In the genomic region with DNA sequence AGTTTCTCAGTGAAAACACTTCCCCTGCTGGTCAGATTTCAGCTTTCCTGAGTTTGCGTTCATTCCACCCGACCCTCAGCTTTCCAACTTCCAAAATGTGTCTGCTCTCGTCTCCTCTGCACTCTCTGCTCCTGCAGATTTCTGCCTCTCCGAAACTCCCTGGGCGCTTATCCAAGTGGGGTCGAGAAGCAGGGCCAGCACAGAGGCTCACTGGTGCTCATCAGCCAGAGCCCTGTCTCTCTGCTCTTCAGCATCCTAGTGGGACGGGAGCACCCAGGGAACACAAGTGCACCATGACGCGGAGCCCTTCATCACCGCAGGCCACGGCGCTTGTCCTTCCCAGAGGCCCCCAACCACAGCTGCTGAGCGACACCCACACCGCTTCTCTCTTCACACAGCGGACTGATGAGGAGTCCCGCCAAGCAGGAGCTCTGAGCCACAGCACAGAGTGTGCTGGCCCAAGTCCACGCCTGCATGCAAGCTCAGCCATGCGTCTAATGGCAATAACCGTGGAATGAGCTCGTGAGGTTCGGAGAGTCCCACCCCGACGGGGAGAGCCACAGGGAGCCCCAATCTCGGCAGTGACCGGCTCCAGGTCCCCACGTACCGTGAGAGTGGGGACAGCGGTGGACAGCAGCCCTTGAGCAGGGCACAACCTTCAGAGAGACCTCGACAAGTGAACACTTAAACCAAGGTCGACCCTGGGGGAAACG, we compare ENCODE assay signal across 15 cellular contexts. TPM values are rescaled to one million over a fixed set of nuclear protein-coding genes. Genes with fewer than 3 reads are reported as not detected.
DNase-seq lines count a peak whose midpoint lies in the region; ATAC-seq and TF ChIP-seq lines count a peak whose summit lies in the region.
"Had no signal": no experiment of that assay in that cellular context is flagged by ENCODE, and none has a peak within 500 bp of the region (broad histone marks: within the 10 kb centered on the region; RNA-seq: fewer than 3 reads in every experiment).

No MANE protein-coding gene starts in this region.

- H3K4me1 ChIP-seq in SK-N-SH (ENCODE audit: control insufficient read depth in 1 of 2, insufficient read depth in 2 of 2, low read depth in 1 of 2, low read length in 1 of 2), result peaks cover 0 to 29% of the 10 kb centered on the region in 2 experiments; a peak in 1 of 4 replicates
- peaks cover 41% of the 10 kb centered on the region for H3K4me1 ChIP-seq in muscle layer of colon (ENCODE audit: insufficient read depth, low read length)
- peaks cover 34 to 47% of the 10 kb centered on the region in 2 donors for H3K4me1 ChIP-seq in thyroid gland
- H3K4me1 ChIP-seq: foreskin keratinocyte had no signal

- peak; percentile 14 for DNase-seq in SK-N-SH
- peak in 9 of 10 donors; percentile 62 to 87 (median 75) for DNase-seq in dorsolateral prefrontal cortex
- peak; percentile 90 to 91 for DNase-seq in thyroid gland
- DNase-seq in NCI-H1105 treated with DMSO at 0.1 percent for 48 hours (lab: John Stamatoyannopoulos, UW), result no peak
- DNase-seq: activated CD4-positive, alpha-beta memory T cell treated with anti-CD3 and anti-CD28 coated beads, Interleukin-2, amount 10 ng/mL, durations not matched to agents 7 days and 5 days; activated T-cell treated with anti-CD3 and anti-CD28 coated beads, Interleukin-2, amount 50 U/mL, for 72 hours; DND-41; Peyer's patch; trophoblast cell had no signal

- no peak overlapping the region for H3K4me2 ChIP-seq in SK-N-SH

- H3K27me3 ChIP-seq in SK-N-SH (ENCODE audit: insufficient read depth) (no peaks in the 10 kb centered on the region), dorsolateral prefrontal cortex (no peaks in the 10 kb centered on the region), muscle layer of colon (ENCODE audit: control insufficient read depth in 1 of 2, insufficient read depth in 2 of 2, low read length in 2 of 2) (no peaks in the 10 kb centered on the region), thyroid gland (no peaks in the 10 kb centered on the region)
- H3K27me3 ChIP-seq: foreskin keratinocyte, Peyer's patch had no signal

- no peak for ATAC-seq in SK-N-SH treated with all-trans-retinoic acid at 6 μM for 48 hours
- ATAC-seq in GM18511 (IDR thresholded peaks at IDR 0.05; ENCODE audit: unreplicated experiment), result no peak
- ATAC-seq in GM19351 (IDR thresholded peaks at IDR 0.05; ENCODE audit: unreplicated experiment), result no peak

- H3F3A ChIP-seq in SK-N-SH (replicated peaks; ENCODE audit: insufficient read depth), result peaks cover 4% of the 10 kb centered on the region

- no peaks in the 10 kb centered on the region for H3K9me2 ChIP-seq in SK-N-SH

- POLR2A ChIA-PET in SK-N-SH (lab: Yijun Ruan, JAX), result interaction anchor here (0.5 kb wide), 1 partner anchor 15 kb away, joined by 4 read pairs; no protein-coding TSS in a partner anchor

- H4K20me1 ChIP-seq in SK-N-SH (ENCODE audit: insufficient read depth), result peaks cover 87% of the 10 kb centered on the region

- H3K9ac ChIP-seq in SK-N-SH (no peak overlapping the region), muscle layer of colon (ENCODE audit: low read length) (no peak overlapping the region)

- TF ChIP-seq POLR2A in thyroid gland (IDR thresholded peaks at IDR 0.05), result peak in 1 of 2 donors; percentile 3

- no peak for TF ChIP-seq EP300 in SK-N-SH (IDR thresholded peaks at IDR 0.05; ENCODE audit: borderline replicate concordance in 1 of 2, low read depth in 1 of 2, low read length in 1 of 2)

- no peak for TF ChIP-seq RAD21 in SK-N-SH (IDR thresholded peaks at IDR 0.05; ENCODE audit: low read length)

- no peak overlapping the region for H3K27ac ChIP-seq in SK-N-SH (ENCODE audit: low read depth in 2 of 2, low read length in 1 of 2)
- H3K27ac ChIP-seq in dorsolateral prefrontal cortex, result peak overlapping the region in 31 of 59 donors; percentile 1 to 74 (median 43)
- H3K27ac ChIP-seq in muscle layer of colon (ENCODE audit: low read depth, low read length), result peak overlapping the region; percentile 63
- peak overlapping the region; percentile 22 to 81 (median 44) for H3K27ac ChIP-seq in thyroid gland
- H3K27ac ChIP-seq: foreskin keratinocyte, HL-60, Peyer's patch had no signal

- H3K36me3 ChIP-seq in SK-N-SH (replicated peaks in 1 of 2; ENCODE audit: control insufficient read depth in 1 of 2, insufficient read depth in 2 of 2, low read length in 1 of 2) (no peaks in the 10 kb centered on the region), muscle layer of colon (ENCODE audit: insufficient read depth, low read length) (no peaks in the 10 kb centered on the region), thyroid gland (no peaks in the 10 kb centered on the region)
- H3K36me3 ChIP-seq: Peyer's patch had no signal

- no peak overlapping the region for H2AFZ ChIP-seq in SK-N-SH (ENCODE audit: low read depth)

- peaks cover 66% of the 10 kb centered on the region for H3K79me2 ChIP-seq in SK-N-SH (ENCODE audit: insufficient read depth)

- intact Hi-C loops in dorsolateral prefrontal cortex (cut with DNase I) (loop anchor here (2.0 to 10.0 kb wide), 8 partner anchors 54 to 312 kb away; a partner anchor contains a TSS), thyroid gland (cut with DNase I) (loop anchor here (2.0 to 5.0 kb wide), 2 partner anchors 32 to 60 kb away; no protein-coding TSS in a partner anchor)

- CTCF ChIA-PET in SK-N-SH (lab: Yijun Ruan, JAX), result interaction anchor here (0.7 to 3.9 kb wide), 34 partner anchors 9 to 402 kb away, joined by 3 to 40 read pairs (median 7); a partner anchor contains a TSS

- WGBS in SK-N-SH (ENCODE audit: low lambda C conversion rate), result 94% methylated on average over 31 of the region's 31 CpGs
- WGBS in thyroid gland, 2 donors, result 34 to 47% methylated on average over 14 to 30 of the region's 31 CpGs

- H3K4me3 ChIP-seq in SK-N-SH (ENCODE audit: low read depth in 2 of 2, low read length in 1 of 2), result no peak overlapping the region
- peak overlapping the region in 30 of 59 donors; percentile 4 to 58 (median 36) for H3K4me3 ChIP-seq in dorsolateral prefrontal cortex
- H3K4me3 ChIP-seq in muscle layer of colon (ENCODE audit: low read depth in 1 of 2, low read length in 2 of 2), result peak overlapping the region in 1 of 2 donors; percentile 29
- no peak overlapping the region for H3K4me3 ChIP-seq in thyroid gland (replicated peaks in 1 of 3)

- TF ChIP-seq CTCF in SK-N-SH (IDR thresholded peaks at IDR 0.05) (no peak), dorsolateral prefrontal cortex (IDR thresholded peaks at IDR 0.05 in 54 of 56, conservative IDR thresholded peaks at IDR 0.05 in 2 of 56; ENCODE audit: low read depth in 1 of 56, partially characterized antibody in 56 of 56) (peak in 5 of 56 donors; percentile 10 to 14 (median 11)), thyroid gland (IDR thresholded peaks at IDR 0.05) (no peak)

- H3K9me3 ChIP-seq in SK-N-SH (no peaks in the 10 kb centered on the region), muscle layer of colon (ENCODE audit: low read length) (no peaks in the 10 kb centered on the region), thyroid gland (no peaks in the 10 kb centered on the region)
- H3K9me3 ChIP-seq: Peyer's patch had no signal

TF ChIP-seq in SK-N-SH, 30 proteins besides CTCF, POLR2A, EP300 and RAD21:
- no peak for TF ChIP-seq TCF12 (IDR thresholded peaks at IDR 0.05)

TF ChIP-seq in SK-N-SH treated with all-trans-retinoic acid at 6 μM for 48 hours, 23 proteins besides CTCF, POLR2A, EP300 and RAD21 (continues in another document):
- TF ChIP-seq SNAI2 (CRISPR knock-in tag; IDR thresholded peaks at IDR 0.05) (no peak), ZNF565 (CRISPR knock-in tag; conservative IDR thresholded peaks at IDR 0.05; ENCODE audit: low read depth) (no peak), CSDC2 (CRISPR knock-in tag; IDR thresholded peaks at IDR 0.05) (no peak), PPARA (CRISPR knock-in tag; IDR thresholded peaks at IDR 0.05; ENCODE audit: borderline replicate concordance) (no peak), ISL1 (CRISPR knock-in tag; IDR thresholded peaks at IDR 0.05) (no peak)
- TF ChIP-seq, protein P1, sequence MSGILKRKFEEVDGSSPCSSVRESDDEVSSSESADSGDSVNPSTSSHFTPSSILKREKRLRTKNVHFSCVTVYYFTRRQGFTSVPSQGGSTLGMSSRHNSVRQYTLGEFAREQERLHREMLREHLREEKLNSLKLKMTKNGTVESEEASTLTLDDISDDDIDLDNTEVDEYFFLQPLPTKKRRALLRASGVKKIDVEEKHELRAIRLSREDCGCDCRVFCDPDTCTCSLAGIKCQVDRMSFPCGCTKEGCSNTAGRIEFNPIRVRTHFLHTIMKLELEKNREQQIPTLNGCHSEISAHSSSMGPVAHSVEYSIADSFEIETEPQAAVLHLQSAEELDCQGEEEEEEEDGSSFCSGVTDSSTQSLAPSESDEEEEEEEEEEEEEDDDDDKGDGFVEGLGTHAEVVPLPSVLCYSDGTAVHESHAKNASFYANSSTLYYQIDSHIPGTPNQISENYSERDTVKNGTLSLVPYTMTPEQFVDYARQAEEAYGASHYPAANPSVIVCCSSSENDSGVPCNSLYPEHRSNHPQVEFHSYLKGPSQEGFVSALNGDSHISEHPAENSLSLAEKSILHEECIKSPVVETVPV (CRISPR knock-in tag; IDR thresholded peaks at IDR 0.05), result no peak
- TF ChIP-seq, protein P2, sequence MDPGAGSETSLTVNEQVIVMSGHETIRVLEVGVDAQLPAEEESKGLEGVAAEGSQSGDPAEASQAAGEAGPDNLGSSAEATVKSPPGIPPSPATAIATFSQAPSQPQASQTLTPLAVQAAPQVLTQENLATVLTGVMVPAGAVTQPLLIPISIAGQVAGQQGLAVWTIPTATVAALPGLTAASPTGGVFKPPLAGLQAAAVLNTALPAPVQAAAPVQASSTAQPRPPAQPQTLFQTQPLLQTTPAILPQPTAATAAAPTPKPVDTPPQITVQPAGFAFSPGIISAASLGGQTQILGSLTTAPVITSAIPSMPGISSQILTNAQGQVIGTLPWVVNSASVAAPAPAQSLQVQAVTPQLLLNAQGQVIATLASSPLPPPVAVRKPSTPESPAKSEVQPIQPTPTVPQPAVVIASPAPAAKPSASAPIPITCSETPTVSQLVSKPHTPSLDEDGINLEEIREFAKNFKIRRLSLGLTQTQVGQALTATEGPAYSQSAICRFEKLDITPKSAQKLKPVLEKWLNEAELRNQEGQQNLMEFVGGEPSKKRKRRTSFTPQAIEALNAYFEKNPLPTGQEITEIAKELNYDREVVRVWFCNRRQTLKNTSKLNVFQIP (CRISPR knock-in tag; IDR thresholded peaks at IDR 0.05; ENCODE audit: borderline replicate concordance, low read depth), result no peak

RNA-seq across cellular contexts. Expression of a gene that starts 27.9 kb away (rescaled TPM):
- 45.8 and 52.1 TPM in 2 replicates for polyA plus RNA-seq in SK-N-SH (2012; rRNA removed)
- 21.5 and 33.4 TPM in 2 replicates for polyA plus RNA-seq in SK-N-SH (2012; cell fraction: cytosol; rRNA removed)
- polyA plus RNA-seq in SK-N-SH (2012; cell fraction: nucleus; rRNA removed), result 76.0 and 80.7 TPM in 2 replicates
- total RNA-seq in dorsolateral prefrontal cortex (10 to 100 TPM; 36.6 to 90.5 (median 52.1) TPM), thyroid gland (10 to 100 TPM; 25.6 to 45.8 (median 30.1) TPM)

RNA-seq across cellular contexts. Expression of a gene that starts 57.6 kb away (rescaled TPM):
- 2.0 and 2.2 TPM in 2 replicates for polyA plus RNA-seq in SK-N-SH (2012; rRNA removed)
- 1.1 and 1.6 TPM in 2 replicates for polyA plus RNA-seq in SK-N-SH (2012; cell fraction: cytosol; rRNA removed)
- 3.9 and 5.4 TPM in 2 replicates for polyA plus RNA-seq in SK-N-SH (2012; cell fraction: nucleus; rRNA removed)
- total RNA-seq in dorsolateral prefrontal cortex, result 100 to 1,000 TPM in 11 of 120 experiments, 10 to 100 TPM in 109; 41.1 to 144 (median 77.7) TPM
- total RNA-seq in thyroid gland, result 1 to 10 TPM; 1.3 to 3.5 (median 2.5) TPM

Comparison
In these comparisons a context has a peak if more than half of its experiments do, and no peak if none do; other contexts are left out.
1. H3K27ac ChIP-seq: peak in dorsolateral prefrontal cortex (31 of 59), muscle layer of colon (single experiment) and thyroid gland (3 of 3); none in SK-N-SH (0 of 2).
2. H3K4me3 ChIP-seq: peak in dorsolateral prefrontal cortex (30 of 59); none in SK-N-SH (0 of 2) and thyroid gland (0 of 3).
3. RNA of a gene that starts 57.6 kb away (total RNA-seq): 41.1 to 144 TPM in dorsolateral prefrontal cortex; 1.3 to 3.5 TPM in thyroid gland; every median in the first group is over 4 times any median in the second.